ENCODE assay signal across 8 cellular contexts in the genomic region with DNA sequence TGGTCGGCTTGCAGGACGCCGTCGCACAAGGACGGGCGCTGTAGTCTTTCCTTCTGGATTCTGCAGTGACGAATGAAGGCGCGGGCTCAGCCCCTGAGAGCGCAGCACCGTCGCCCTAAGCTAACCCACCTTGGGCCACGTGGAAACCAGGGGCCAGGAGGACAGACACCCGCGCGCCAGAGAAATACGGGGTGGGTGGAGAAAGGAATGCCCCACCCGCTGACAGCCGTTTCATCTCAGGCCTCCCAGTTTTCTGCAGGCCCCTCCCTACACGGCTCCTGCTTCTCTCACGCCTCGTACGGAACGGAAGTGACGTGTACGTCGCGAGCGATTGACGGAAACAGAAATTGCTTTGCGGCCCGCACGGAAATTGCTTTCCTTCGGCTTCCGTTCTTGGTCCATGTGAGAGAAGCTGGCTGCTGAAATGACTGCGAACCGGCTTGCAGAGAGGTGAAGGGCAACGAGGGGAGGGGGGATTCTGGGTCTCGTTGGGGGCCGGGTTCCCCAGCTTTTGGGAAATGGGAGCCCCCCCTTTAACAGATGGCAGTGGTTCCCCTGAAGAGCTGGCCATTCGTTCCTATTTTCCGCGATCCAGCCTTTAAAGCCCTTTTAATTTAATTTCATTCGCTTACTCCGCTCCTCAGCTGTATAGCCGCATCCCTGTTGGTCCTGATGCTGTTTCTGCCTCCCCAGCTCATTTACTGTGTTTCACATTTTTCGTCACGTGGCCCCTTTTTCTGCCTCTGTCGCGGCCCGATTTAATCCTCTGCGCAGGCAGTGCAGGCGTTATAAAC. TPM values are rescaled to one million over a fixed set of nuclear protein-coding genes. Genes with fewer than 3 reads are reported as not detected.
DNase-seq lines count a peak whose midpoint lies in the region; ATAC-seq and TF ChIP-seq lines count a peak whose summit lies in the region.

A gene with protein sequence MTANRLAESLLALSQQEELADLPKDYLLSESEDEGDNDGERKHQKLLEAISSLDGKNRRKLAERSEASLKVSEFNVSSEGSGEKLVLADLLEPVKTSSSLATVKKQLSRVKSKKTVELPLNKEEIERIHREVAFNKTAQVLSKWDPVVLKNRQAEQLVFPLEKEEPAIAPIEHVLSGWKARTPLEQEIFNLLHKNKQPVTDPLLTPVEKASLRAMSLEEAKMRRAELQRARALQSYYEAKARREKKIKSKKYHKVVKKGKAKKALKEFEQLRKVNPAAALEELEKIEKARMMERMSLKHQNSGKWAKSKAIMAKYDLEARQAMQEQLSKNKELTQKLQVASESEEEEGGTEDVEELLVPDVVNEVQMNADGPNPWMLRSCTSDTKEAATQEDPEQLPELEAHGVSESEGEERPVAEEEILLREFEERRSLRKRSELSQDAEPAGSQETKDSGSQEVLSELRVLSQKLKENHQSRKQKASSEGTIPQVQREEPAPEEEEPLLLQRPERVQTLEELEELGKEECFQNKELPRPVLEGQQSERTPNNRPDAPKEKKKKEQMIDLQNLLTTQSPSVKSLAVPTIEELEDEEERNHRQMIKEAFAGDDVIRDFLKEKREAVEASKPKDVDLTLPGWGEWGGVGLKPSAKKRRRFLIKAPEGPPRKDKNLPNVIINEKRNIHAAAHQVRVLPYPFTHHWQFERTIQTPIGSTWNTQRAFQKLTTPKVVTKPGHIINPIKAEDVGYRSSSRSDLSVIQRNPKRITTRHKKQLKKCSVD (plus strand): TSS at position 378 of the 794 bp plus-strand sequence. CDS start 47 bp downstream, at position 425.

- ATAC-seq in GM21619 (IDR thresholded peaks at IDR 0.05; ENCODE audit: unreplicated experiment): peak; percentile 98

- POLR2A ChIA-PET in PC-9 (lab: Charles Lee; ENCODE audit: unreplicated experiment): interaction anchor here (0.6 to 1.1 kb wide), 5 partner anchors 60 to 302 kb away, joined by 4 to 24 read pairs (median 5); no protein-coding TSS in a partner anchor

- peak within 1 kb of the TSS; percentile 83 for H3K4me3 ChIP-seq in Jurkat, Clone E6-1 (ENCODE audit: low read length)
- peak within 1 kb of the TSS; percentile 91 for H3K4me3 ChIP-seq in PC-9
- H3K4me3 ChIP-seq in epithelial cell of proximal tubule (ENCODE audit: low read depth, low read length): peak within 1 kb of the TSS; percentile 83

- H3K4me2 ChIP-seq in PC-9: peak within 1 kb of the TSS; percentile 91

- intact Hi-C loops in PC-9 (cut with micrococcal nuclease; ENCODE audit: unreplicated experiment): loop anchor here (1.0 to 10.0 kb wide), 3 partner anchors 29 to 151 kb away; no protein-coding TSS in a partner anchor

- no peak for TF ChIP-seq CTCF in PC-9 (conservative IDR thresholded peaks at IDR 0.05)
- no peak for TF ChIP-seq CTCF in epithelial cell of proximal tubule (conservative IDR thresholded peaks at IDR 0.05; ENCODE audit: low read depth, low read length)

- H3K36me3 ChIP-seq in PC-9 (ENCODE audit: low read depth): peaks cover 32% of the 10 kb centered on the region

- no peaks in the 10 kb centered on the region for H4K20me1 ChIP-seq in PC-9 (ENCODE audit: insufficient read depth)

- CTCF ChIA-PET in PC-9 (lab: Charles Lee): interaction anchor here (0.6 to 1.4 kb wide), 3 partner anchors 19 to 180 kb away, joined by 7 to 11 read pairs (median 8); no protein-coding TSS in a partner anchor

- peak within 1 kb of the TSS; percentile 96 for H2AFZ ChIP-seq in PC-9

- TSS peak; percentile 60 for BruUV-seq in PC-9 (replicated peaks; lab: Mats Ljungman, UMichigan)

- no peaks in the 10 kb centered on the region for H3K9me3 ChIP-seq in PC-9 (ENCODE audit: insufficient read depth, low read depth)

- peak within 1 kb of the TSS; percentile 72 for H3K27ac ChIP-seq in PC-9

- no peaks in the 10 kb centered on the region for H3K27me3 ChIP-seq in PC-9 (ENCODE audit: insufficient read depth, low read depth)

- peaks cover 14% of the 10 kb centered on the region; the same call in 1 of the 2 replicates for H3F3A ChIP-seq in PC-9 (ENCODE audit: insufficient read depth, low read depth)

- peaks cover 22% of the 10 kb centered on the region for H3K4me1 ChIP-seq in PC-9 (replicated peaks; ENCODE audit: insufficient read depth)

- peaks cover 28% of the 10 kb centered on the region for H3K79me2 ChIP-seq in PC-9 (ENCODE audit: low read depth)

- H3K9me2 ChIP-seq in PC-9 (ENCODE audit: insufficient read depth): no peaks in the 10 kb centered on the region

- DNase-seq in DMS153 (lab: John Stamatoyannopoulos, UW): peak; percentile 92
- peak; percentile 91 for DNase-seq in Jurkat, Clone E6-1 (ENCODE audit: low read depth, low spot score)
- peak; percentile 89 to 93 for DNase-seq in PC-9
- peak; percentile 79 for DNase-seq in activated T-cell treated with anti-CD3 and anti-CD28 coated beads, Interleukin-2, amount 50 U/mL, for 1 hour
- peak; percentile 31 for DNase-seq in epithelial cell of proximal tubule (ENCODE audit: low read depth)
- peak; percentile 89 for DNase-seq in mucosa of gallbladder (ENCODE audit: low spot score)
- peak; percentile 63 to 70 for DNase-seq in stimulated activated CD8-positive, alpha-beta memory T cell treated with anti-CD3 and anti-CD28 coated beads, Interleukin-4, amount 100 ng/mL, for 4 hours (ENCODE audit: low read depth in 2 of 2, low spot score in 1 of 2)

RNA-seq across cellular contexts. Expression of the gene that starts here (rescaled TPM):
- 41.2 TPM for polyA plus RNA-seq in Jurkat, Clone E6-1 (2012; ENCODE audit: insufficient read depth, insufficient read length)
- total RNA-seq in PC-9 (2021) (44.6 and 55.4 TPM in 2 replicates), epithelial cell of proximal tubule (9.7 and 23.1 TPM in 2 replicates), mucosa of gallbladder (15.0 TPM)

Comparison
In these comparisons a context has a peak if more than half of its experiments do, and no peak if none do; other contexts are left out.
1. Peak in every context shown above with its lines: DNase-seq, ATAC-seq, H3K4me3 ChIP-seq and H3K27ac ChIP-seq.
2. DNase-seq: peak in every context shown above with its lines; median percentile 92 in DMS153; 91 in Jurkat, Clone E6-1; 91 in PC-9; 89 in mucosa of gallbladder; 79 in activated T-cell treated with anti-CD3 and anti-CD28 coated beads, Interleukin-2, amount 50 U/mL, for 1 hour; 66 in stimulated activated CD8-positive, alpha-beta memory T cell treated with anti-CD3 and anti-CD28 coated beads, Interleukin-4, amount 100 ng/mL, for 4 hours; 31 in epithelial cell of proximal tubule.